1 cellular context compared by ENCODE assay signal in genomic region chr2:161217597-161218185, GRCh38.
TF ChIP-seq lines count a peak whose summit lies in the region.

No MANE protein-coding gene starts in this region.

TF ChIP-seq in IMR-90, 13 proteins besides CTCF, POLR2A, EP300 and RAD21:
- TF ChIP-seq MAFK (IDR thresholded peaks at IDR 0.05; ENCODE audit: low read depth, low read length) (no peak), NFE2L2 (IDR thresholded peaks at IDR 0.05; ENCODE audit: low read depth, low read length) (no peak), CEBPB (IDR thresholded peaks at IDR 0.05; ENCODE audit: low read depth, low read length) (no peak), MXI1 (IDR thresholded peaks at IDR 0.05; ENCODE audit: borderline replicate concordance, low read depth, low read length) (no peak), BHLHE40 (IDR thresholded peaks at IDR 0.05; ENCODE audit: low read depth, low read length) (no peak), SMC3 (IDR thresholded peaks at IDR 0.05; ENCODE audit: low read depth, low read length) (no peak), CHD1 (IDR thresholded peaks at IDR 0.05; ENCODE audit: low read depth, low read length) (no peak)
- TF ChIP-seq, protein P1, sequence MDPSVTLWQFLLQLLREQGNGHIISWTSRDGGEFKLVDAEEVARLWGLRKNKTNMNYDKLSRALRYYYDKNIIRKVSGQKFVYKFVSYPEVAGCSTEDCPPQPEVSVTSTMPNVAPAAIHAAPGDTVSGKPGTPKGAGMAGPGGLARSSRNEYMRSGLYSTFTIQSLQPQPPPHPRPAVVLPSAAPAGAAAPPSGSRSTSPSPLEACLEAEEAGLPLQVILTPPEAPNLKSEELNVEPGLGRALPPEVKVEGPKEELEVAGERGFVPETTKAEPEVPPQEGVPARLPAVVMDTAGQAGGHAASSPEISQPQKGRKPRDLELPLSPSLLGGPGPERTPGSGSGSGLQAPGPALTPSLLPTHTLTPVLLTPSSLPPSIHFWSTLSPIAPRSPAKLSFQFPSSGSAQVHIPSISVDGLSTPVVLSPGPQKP (IDR thresholded peaks at IDR 0.05; ENCODE audit: borderline replicate concordance, low read depth, low read length): no peak
